ENCODE assay signal across 8 cellular contexts in the genomic region with DNA sequence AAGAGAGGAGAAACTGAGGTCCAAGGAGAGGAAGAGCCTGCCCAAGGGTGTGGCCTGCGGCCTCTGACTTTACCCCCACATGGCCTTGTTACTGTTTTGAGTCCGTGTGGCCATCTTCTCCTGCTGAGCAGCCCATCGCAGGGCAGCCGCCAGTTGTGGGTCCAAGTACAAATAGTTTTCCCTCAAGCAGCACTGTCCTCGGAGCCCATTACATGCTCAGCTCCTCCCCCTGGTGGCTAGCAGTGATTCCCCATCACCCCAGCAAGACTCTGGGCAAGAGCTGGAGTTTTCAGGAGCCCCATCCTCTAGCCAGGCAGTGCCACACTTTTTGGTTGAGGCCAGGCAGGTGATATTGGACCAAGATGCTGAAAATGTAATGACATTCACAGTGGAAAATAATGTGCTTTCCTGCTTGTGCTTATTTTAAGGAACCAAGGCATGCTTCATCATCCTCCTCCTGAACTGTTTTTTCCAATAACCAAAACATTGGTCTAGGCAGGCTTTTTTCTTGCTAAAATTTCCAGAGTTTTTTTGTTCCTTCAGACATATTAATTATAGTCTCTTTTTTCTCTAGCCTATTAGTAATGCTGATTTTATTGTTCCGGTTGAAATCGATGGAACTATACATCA. TPM values are rescaled to one million over a fixed set of nuclear protein-coding genes. Genes with fewer than 3 reads are reported as not detected.
DNase-seq lines count a peak whose midpoint lies in the region; ATAC-seq, FAIRE-seq and TF ChIP-seq lines count a peak whose summit lies in the region.

No MANE protein-coding gene starts in this region.

- TF ChIP-seq POLR2A in GM12891 (IDR thresholded peaks at IDR 0.05; ENCODE audit: low read depth, low read length) (no peak), prostate gland (IDR thresholded peaks at IDR 0.05) (no peak)

- WGBS in prostate gland = 55% methylated on average over 7 of the region's 7 CpGs

- no peaks in the 10 kb centered on the region for H3K27me3 ChIP-seq in RWPE2 (ENCODE audit: insufficient read depth, poor library complexity, severe bottlenecking)
- H3K27me3 ChIP-seq in prostate gland (replicated peaks; ENCODE audit: insufficient read depth) = no peaks in the 10 kb centered on the region

- ATAC-seq in HG03108 (IDR thresholded peaks at IDR 0.05; ENCODE audit: unreplicated experiment) (peak; percentile 52), RWPE2 (ENCODE audit: low read depth) (peak; percentile 92), Right ventricle myocardium superior (ENCODE audit: poor library complexity) (peak; percentile 87), GM21717 (IDR thresholded peaks at IDR 0.05; ENCODE audit: unreplicated experiment) (no peak)

- FAIRE-seq in GM12891 (lab: Jason Lieb, UNC) = peak; percentile 83

- H3K4me1 ChIP-seq in RWPE2 (ENCODE audit: insufficient read depth, poor library complexity, severe bottlenecking) (no peaks in the 10 kb centered on the region), prostate gland (replicated peaks) (no peaks in the 10 kb centered on the region)

- H3K9me3 ChIP-seq in RWPE2 (ENCODE audit: severe bottlenecking) = no peaks in the 10 kb centered on the region
- no peaks in the 10 kb centered on the region for H3K9me3 ChIP-seq in prostate gland

- TF ChIP-seq CTCF in 22Rv1 (IDR thresholded peaks at IDR 0.05) = peak; percentile 82
- TF ChIP-seq CTCF in RWPE2 (IDR thresholded peaks at IDR 0.05; ENCODE audit: poor library complexity, severe bottlenecking) = peak; percentile 88
- TF ChIP-seq CTCF in prostate gland (IDR thresholded peaks at IDR 0.05) = peak; percentile 13 to 84 (median 78)

- peaks cover 4% of the 10 kb centered on the region; the same call in 1 of the 2 replicates for H3K36me3 ChIP-seq in RWPE2 (ENCODE audit: low read depth)
- H3K36me3 ChIP-seq in prostate gland = no peaks in the 10 kb centered on the region

- no peak overlapping the region for H3K4me3 ChIP-seq in RWPE2 (ENCODE audit: severe bottlenecking)
- H3K4me3 ChIP-seq in prostate gland = no peak overlapping the region

- H3K27ac ChIP-seq in 22Rv1 (peak overlapping the region; percentile 94; the same call in 1 of the 2 replicates), RWPE2 (ENCODE audit: poor library complexity, severe bottlenecking) (no peak overlapping the region), prostate gland (no peak overlapping the region)

- DNase-seq in GM12891 (ENCODE audit: insufficient read length, low spot score) = peak; percentile 42
- DNase-seq in RWPE2 (ENCODE audit: low spot score) = no peak
- peak; percentile 1 to 53 (median 8) for DNase-seq in activated naive CD4-positive, alpha-beta T cell (lab: John Stamatoyannopoulos, UW)
- DNase-seq in Right ventricle myocardium superior = peak; percentile 76
- peak; percentile 50 for DNase-seq in prostate gland (ENCODE audit: low spot score)

- intact Hi-C loops in Right ventricle myocardium superior (cut with DNase I) (loop anchor here (2.0 kb wide), 1 partner anchor 111 kb away; no protein-coding TSS in a partner anchor), prostate gland (cut with DNase I) (loop anchor here (1.0 kb wide), 1 partner anchor 112 kb away; no protein-coding TSS in a partner anchor)

TF ChIP-seq in GM12891, 5 proteins besides CTCF, POLR2A, EP300 and RAD21:
- TF ChIP-seq PAX5 (IDR thresholded peaks at IDR 0.05; ENCODE audit: insufficient read depth, low read length, severe bottlenecking) = no peak
- no peak for TF ChIP-seq SPI1 (IDR thresholded peaks at IDR 0.05; ENCODE audit: low read depth, low read length)
- no peak for TF ChIP-seq TAF1 (IDR thresholded peaks at IDR 0.05; ENCODE audit: low read depth, low read length)
- TF ChIP-seq POLR2AphosphoS5 (IDR thresholded peaks at IDR 0.05; ENCODE audit: low read depth, low read length) = no peak
- no peak for TF ChIP-seq POU2F2 (IDR thresholded peaks at IDR 0.05; ENCODE audit: low read depth, low read length)

RNA-seq across cellular contexts. Expression of gene VILL, which starts 23.2 kb away (rescaled TPM):
- 3.5 TPM for polyA plus RNA-seq in GM12891 (2012; ENCODE audit: low read depth, missing spikeins)
- total RNA-seq in Right ventricle myocardium superior (4.0 TPM), prostate gland (10 to 100 TPM; 29.1 to 29.3 TPM)
